1 cellular context compared by ENCODE assay signal in the genomic region with DNA sequence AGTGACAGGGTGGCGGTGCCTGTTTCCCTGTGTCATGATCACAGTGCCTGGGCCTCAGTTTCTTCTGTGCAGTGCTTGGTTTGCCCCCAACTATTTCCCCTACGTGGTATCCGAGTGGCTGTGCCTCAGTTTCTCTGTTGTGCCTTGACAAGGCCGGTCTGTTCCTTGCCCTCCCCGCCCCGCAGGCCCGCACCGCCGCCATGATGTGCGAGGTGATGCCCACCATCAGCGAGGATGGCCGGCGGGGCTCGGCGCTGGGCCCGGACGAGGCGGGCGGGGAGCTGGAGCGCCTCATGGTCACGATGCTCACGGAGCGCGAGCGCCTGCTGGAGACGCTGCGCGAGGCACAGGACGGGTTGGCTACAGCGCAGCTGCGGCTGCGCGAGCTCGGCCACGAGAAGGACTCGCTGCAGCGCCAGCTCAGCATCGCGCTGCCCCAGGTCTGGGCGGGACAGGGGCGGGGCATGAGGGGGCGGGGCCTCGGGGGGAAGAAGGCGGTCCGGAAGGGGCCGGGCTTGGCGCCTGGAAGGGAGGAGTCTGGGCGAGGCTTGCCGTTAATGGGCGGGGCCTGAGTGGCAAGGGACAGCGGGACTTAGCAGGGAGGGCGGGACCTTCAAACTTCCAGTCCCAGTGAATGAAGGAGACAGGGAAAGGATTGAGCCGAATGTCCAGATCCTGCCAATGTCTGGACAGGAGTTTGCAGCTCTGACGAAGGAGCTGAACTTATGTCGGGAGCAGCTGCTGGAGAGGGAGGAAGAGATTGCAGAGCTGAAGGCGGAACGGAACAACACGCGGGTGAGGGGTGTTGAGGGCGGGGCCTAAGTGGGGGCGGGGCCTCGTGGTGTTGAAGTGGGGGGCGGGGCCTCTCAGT.
TF ChIP-seq lines count a peak whose summit lies in the region.

No MANE protein-coding gene starts in this region.

TF ChIP-seq in HepG2, 621 proteins besides CTCF, POLR2A, EP300 and RAD21 (continued from another document and continues in another):
- TF ChIP-seq, protein P1, sequence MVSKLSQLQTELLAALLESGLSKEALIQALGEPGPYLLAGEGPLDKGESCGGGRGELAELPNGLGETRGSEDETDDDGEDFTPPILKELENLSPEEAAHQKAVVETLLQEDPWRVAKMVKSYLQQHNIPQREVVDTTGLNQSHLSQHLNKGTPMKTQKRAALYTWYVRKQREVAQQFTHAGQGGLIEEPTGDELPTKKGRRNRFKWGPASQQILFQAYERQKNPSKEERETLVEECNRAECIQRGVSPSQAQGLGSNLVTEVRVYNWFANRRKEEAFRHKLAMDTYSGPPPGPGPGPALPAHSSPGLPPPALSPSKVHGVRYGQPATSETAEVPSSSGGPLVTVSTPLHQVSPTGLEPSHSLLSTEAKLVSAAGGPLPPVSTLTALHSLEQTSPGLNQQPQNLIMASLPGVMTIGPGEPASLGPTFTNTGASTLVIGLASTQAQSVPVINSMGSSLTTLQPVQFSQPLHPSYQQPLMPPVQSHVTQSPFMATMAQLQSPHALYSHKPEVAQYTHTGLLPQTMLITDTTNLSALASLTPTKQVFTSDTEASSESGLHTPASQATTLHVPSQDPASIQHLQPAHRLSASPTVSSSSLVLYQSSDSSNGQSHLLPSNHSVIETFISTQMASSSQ (IDR thresholded peaks at IDR 0.05; ENCODE audit: low read depth) = no peak
- TF ChIP-seq, protein P1 (CRISPR knock-in tag; IDR thresholded peaks at IDR 0.05; ENCODE audit: borderline replicate concordance) = peak; percentile 86
- TF ChIP-seq SALL1 (CRISPR knock-in tag; IDR thresholded peaks at IDR 0.05) = peak; percentile 99
- peak; percentile 61 for TF ChIP-seq NFYC (CRISPR knock-in tag; IDR thresholded peaks at IDR 0.05)
- TF ChIP-seq MYC (CRISPR knock-in tag; IDR thresholded peaks at IDR 0.05; ENCODE audit: borderline replicate concordance) = peak; percentile 97
- TF ChIP-seq MED13 (CRISPR knock-in tag; IDR thresholded peaks at IDR 0.05) = peak; percentile 93
- TF ChIP-seq ZBED4 (CRISPR knock-in tag; IDR thresholded peaks at IDR 0.05; ENCODE audit: borderline replicate concordance) = peak; percentile 90
- TF ChIP-seq, protein P2, sequence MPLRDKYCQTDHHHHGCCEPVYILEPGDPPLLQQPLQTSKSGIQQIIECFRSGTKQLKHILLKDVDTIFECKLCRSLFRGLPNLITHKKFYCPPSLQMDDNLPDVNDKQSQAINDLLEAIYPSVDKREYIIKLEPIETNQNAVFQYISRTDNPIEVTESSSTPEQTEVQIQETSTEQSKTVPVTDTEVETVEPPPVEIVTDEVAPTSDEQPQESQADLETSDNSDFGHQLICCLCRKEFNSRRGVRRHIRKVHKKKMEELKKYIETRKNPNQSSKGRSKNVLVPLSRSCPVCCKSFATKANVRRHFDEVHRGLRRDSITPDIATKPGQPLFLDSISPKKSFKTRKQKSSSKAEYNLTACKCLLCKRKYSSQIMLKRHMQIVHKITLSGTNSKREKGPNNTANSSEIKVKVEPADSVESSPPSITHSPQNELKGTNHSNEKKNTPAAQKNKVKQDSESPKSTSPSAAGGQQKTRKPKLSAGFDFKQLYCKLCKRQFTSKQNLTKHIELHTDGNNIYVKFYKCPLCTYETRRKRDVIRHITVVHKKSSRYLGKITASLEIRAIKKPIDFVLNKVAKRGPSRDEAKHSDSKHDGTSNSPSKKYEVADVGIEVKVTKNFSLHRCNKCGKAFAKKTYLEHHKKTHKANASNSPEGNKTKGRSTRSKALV (CRISPR knock-in tag; IDR thresholded peaks at IDR 0.05) = peak; percentile 98
- peak; percentile 20; the same call in 1 of the 2 replicates for TF ChIP-seq ZNF460 (CRISPR knock-in tag; IDR thresholded peaks at IDR 0.05; ENCODE audit: borderline replicate concordance)
- TF ChIP-seq, protein P3, sequence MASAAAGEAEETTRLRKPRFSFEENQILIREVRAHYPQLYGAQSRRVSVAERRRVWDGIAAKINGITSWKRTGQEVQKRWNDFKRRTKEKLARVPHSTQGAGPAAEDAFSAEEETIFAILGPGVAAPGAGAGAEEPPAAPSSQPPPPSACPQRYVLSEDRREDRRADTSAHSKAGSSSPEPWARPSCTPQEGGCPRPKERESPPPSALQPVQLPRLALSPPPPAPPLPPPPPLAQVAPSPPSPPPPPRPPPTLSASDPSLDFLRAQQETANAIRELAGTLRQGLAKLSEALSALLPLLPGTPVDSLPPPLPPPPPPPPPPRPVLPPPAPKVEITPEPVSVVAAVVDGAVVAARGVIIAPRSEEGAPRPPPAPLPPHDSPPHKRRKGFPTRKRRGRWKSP (CRISPR knock-in tag; IDR thresholded peaks at IDR 0.05) = peak; percentile 93
- TF ChIP-seq, protein P4, sequence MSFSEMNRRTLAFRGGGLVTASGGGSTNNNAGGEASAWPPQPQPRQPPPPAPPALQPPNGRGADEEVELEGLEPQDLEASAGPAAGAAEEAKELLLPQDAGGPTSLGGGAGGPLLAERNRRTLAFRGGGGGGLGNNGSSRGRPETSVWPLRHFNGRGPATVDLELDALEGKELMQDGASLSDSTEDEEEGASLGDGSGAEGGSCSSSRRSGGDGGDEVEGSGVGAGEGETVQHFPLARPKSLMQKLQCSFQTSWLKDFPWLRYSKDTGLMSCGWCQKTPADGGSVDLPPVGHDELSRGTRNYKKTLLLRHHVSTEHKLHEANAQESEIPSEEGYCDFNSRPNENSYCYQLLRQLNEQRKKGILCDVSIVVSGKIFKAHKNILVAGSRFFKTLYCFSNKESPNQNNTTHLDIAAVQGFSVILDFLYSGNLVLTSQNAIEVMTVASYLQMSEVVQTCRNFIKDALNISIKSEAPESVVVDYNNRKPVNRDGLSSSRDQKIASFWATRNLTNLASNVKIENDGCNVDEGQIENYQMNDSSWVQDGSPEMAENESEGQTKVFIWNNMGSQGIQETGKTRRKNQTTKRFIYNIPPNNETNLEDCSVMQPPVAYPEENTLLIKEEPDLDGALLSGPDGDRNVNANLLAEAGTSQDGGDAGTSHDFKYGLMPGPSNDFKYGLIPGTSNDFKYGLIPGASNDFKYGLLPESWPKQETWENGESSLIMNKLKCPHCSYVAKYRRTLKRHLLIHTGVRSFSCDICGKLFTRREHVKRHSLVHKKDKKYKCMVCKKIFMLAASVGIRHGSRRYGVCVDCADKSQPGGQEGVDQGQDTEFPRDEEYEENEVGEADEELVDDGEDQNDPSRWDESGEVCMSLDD (CRISPR knock-in tag; IDR thresholded peaks at IDR 0.05; ENCODE audit: borderline replicate concordance) = peak; percentile 95; the same call in 1 of the 2 replicates
- TF ChIP-seq ZNF276 (CRISPR knock-in tag; IDR thresholded peaks at IDR 0.05; ENCODE audit: low read depth) = peak; percentile 98
- peak; percentile 99 for TF ChIP-seq ZSCAN21 (CRISPR knock-in tag; IDR thresholded peaks at IDR 0.05; ENCODE audit: borderline replicate concordance)
- TF ChIP-seq, protein P5, sequence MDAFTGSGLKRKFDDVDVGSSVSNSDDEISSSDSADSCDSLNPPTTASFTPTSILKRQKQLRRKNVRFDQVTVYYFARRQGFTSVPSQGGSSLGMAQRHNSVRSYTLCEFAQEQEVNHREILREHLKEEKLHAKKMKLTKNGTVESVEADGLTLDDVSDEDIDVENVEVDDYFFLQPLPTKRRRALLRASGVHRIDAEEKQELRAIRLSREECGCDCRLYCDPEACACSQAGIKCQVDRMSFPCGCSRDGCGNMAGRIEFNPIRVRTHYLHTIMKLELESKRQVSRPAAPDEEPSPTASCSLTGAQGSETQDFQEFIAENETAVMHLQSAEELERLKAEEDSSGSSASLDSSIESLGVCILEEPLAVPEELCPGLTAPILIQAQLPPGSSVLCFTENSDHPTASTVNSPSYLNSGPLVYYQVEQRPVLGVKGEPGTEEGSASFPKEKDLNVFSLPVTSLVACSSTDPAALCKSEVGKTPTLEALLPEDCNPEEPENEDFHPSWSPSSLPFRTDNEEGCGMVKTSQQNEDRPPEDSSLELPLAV (CRISPR knock-in tag; conservative IDR thresholded peaks at IDR 0.05; ENCODE audit: low read depth) = peak; percentile 95
- TF ChIP-seq CBFB (CRISPR knock-in tag; IDR thresholded peaks at IDR 0.05) = peak; percentile 92
- no peak for TF ChIP-seq SP1 (IDR thresholded peaks at IDR 0.05)
- TF ChIP-seq SP1 (CRISPR knock-in tag; IDR thresholded peaks at IDR 0.05) = no peak; the same call in 1 of the 2 replicates
- peak; percentile 99 for TF ChIP-seq CENPT (CRISPR knock-in tag; IDR thresholded peaks at IDR 0.05; ENCODE audit: low read depth)
- TF ChIP-seq ZFYVE20 (CRISPR knock-in tag; IDR thresholded peaks at IDR 0.05; ENCODE audit: borderline replicate concordance, low read depth) = peak; percentile 99
- TF ChIP-seq, protein P6, sequence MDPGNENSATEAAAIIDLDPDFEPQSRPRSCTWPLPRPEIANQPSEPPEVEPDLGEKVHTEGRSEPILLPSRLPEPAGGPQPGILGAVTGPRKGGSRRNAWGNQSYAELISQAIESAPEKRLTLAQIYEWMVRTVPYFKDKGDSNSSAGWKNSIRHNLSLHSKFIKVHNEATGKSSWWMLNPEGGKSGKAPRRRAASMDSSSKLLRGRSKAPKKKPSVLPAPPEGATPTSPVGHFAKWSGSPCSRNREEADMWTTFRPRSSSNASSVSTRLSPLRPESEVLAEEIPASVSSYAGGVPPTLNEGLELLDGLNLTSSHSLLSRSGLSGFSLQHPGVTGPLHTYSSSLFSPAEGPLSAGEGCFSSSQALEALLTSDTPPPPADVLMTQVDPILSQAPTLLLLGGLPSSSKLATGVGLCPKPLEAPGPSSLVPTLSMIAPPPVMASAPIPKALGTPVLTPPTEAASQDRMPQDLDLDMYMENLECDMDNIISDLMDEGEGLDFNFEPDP (CRISPR knock-in tag; conservative IDR thresholded peaks at IDR 0.05) = peak; percentile 99
- peak; percentile 99 for TF ChIP-seq ZNF546 (CRISPR knock-in tag; conservative IDR thresholded peaks at IDR 0.05)
- TF ChIP-seq HMG20A (CRISPR knock-in tag; IDR thresholded peaks at IDR 0.05; ENCODE audit: borderline replicate concordance) = no peak
- TF ChIP-seq NR2C2 (CRISPR knock-in tag; IDR thresholded peaks at IDR 0.05; ENCODE audit: borderline replicate concordance) = peak; percentile 55
- peak; percentile 99 for TF ChIP-seq ZBTB38 (CRISPR knock-in tag; IDR thresholded peaks at IDR 0.05)
- peak; percentile 96 for TF ChIP-seq FOXM1 (CRISPR knock-in tag; IDR thresholded peaks at IDR 0.05)
- peak; percentile 100 for TF ChIP-seq ZNF607 (CRISPR knock-in tag; IDR thresholded peaks at IDR 0.05; ENCODE audit: borderline replicate concordance)
